ENCODE assay signal across 14 cellular contexts in genomic region chr4:8473198-8473919, GRCh38. TPM values are rescaled to one million over a fixed set of nuclear protein-coding genes. Genes with fewer than 3 reads are reported as not detected.
DNase-seq lines count a peak whose midpoint lies in the region; ATAC-seq and TF ChIP-seq lines count a peak whose summit lies in the region.
"Had no signal": no experiment of that assay in that cellular context is flagged by ENCODE, and none has a peak within 500 bp of the region (broad histone marks: within the 10 kb centered on the region; RNA-seq: fewer than 3 reads in every experiment).

No MANE protein-coding gene starts in this region.

- WGBS in prostate gland = 79% methylated on average over 19 of the region's 23 CpGs
- 88 to 93% (median 91%) methylated on average over 14 to 23 of the region's 23 CpGs for WGBS in spleen, 5 donors

- peaks cover 3% of the 10 kb centered on the region for H3K4me1 Mint-ChIP-seq in T-helper 17 cell

- ATAC-seq in T-helper 17 cell (no peak), GM21367 (IDR thresholded peaks at IDR 0.05; ENCODE audit: unreplicated experiment) (no peak)

- H3K27ac ChIP-seq in prostate gland (peak overlapping the region; percentile 31 to 55), spleen (peak overlapping the region in 1 of 8 donors; percentile 24)
- H3K27ac ChIP-seq: VCaP had no signal

- H3K9me3 ChIP-seq in T-helper 17 cell (ENCODE audit: control insufficient read depth, low read length, poor library complexity, severe bottlenecking) = no peaks in the 10 kb centered on the region
- H3K9me3 ChIP-seq in prostate gland = no peaks in the 10 kb centered on the region
- no peaks in the 10 kb centered on the region for H3K9me3 ChIP-seq in spleen

- no peaks in the 10 kb centered on the region for H3K27me3 ChIP-seq in prostate gland (replicated peaks; ENCODE audit: insufficient read depth)
- H3K27me3 ChIP-seq in spleen (replicated peaks in 1 of 7) = no peaks in the 10 kb centered on the region

- TF ChIP-seq CTCF in AG09319 (IDR thresholded peaks at IDR 0.05; ENCODE audit: low read depth, low read length) (peak; percentile 25), prostate gland (IDR thresholded peaks at IDR 0.05) (peak in 1 of 4 experiments; percentile 12), spleen (IDR thresholded peaks at IDR 0.05 in 8 of 11, conservative IDR thresholded peaks at IDR 0.05 in 3 of 11) (no peak)

- peak overlapping the region; percentile 89 for H3K27ac Mint-ChIP-seq in T-helper 17 cell
- H3K27ac Mint-ChIP-seq: B cell, memory B cell had no signal

- H3K27me3 Mint-ChIP-seq in T-helper 17 cell = no peaks in the 10 kb centered on the region
- H3K27me3 Mint-ChIP-seq: B cell, memory B cell had no signal

- H3K36me3 ChIP-seq in prostate gland (peaks cover 0 to 9% of the 10 kb centered on the region in 2 donors), spleen (peaks cover 0 to 90% (median 38%) of the 10 kb centered on the region in 6 donors)

- intact Hi-C loops in head of caudate nucleus (cut with DNase I) = no loop called here
- intact Hi-C loops in prostate gland (cut with DNase I) = loop anchor here (5.0 kb wide), 2 partner anchors 34 to 74 kb away; no protein-coding TSS in a partner anchor
- intact Hi-C loops in spleen (cut with DNase I; ENCODE audit: low total_unique reads) = no loop called here

- no peak overlapping the region for H3K4me3 ChIP-seq in prostate gland
- no peak overlapping the region for H3K4me3 ChIP-seq in spleen

- no peaks in the 10 kb centered on the region for H3K4me1 ChIP-seq in prostate gland (replicated peaks)
- peaks cover 0 to 7% (median 0%) of the 10 kb centered on the region in 6 donors for H3K4me1 ChIP-seq in spleen

- no peak overlapping the region for H3K4me3 Mint-ChIP-seq in T-helper 17 cell
- H3K4me3 Mint-ChIP-seq: B cell, memory B cell had no signal

- TF ChIP-seq POLR2A in prostate gland (IDR thresholded peaks at IDR 0.05) (no peak), spleen (IDR thresholded peaks at IDR 0.05) (no peak)

- H3K36me3 Mint-ChIP-seq in T-helper 17 cell (ENCODE audit: low read depth) = no peaks in the 10 kb centered on the region

- DNase-seq in AG09319 (ENCODE audit: extremely low read depth, low read depth) (peak; percentile 5), T-helper 17 cell (no peak), head of caudate nucleus (peak in 25 of 42 donors; percentile 16 to 78 (median 41)), prostate gland (ENCODE audit: low spot score) (no peak), OCI-M2 (lab: John Stamatoyannopoulos, UW; ENCODE audit: unreplicated experiment) (no peak), spleen (no peak), occipital lobe (lab: John Stamatoyannopoulos, UW) (no peak)
- DNase-seq: cerebellar nuclear complex; NCI-H2227 treated with DMSO at 0.1 percent for 48 hours; stimulated activated CD4-positive, alpha-beta T cell treated with anti-CD3 and anti-CD28 coated beads, Interleukin-15, amount 100 ng/mL, for 24 hours had no signal

RNA-seq across cellular contexts. Expression of gene TRMT44, which starts 32.8 kb away (rescaled TPM):
- total RNA-seq in T-helper 17 cell (10 to 100 TPM; 20.4 to 32.7 TPM), prostate gland (10 to 100 TPM; 35.2 to 63.9 TPM), spleen (10 to 100 TPM; 18.9 to 28.3 (median 25.2) TPM), occipital lobe (18.9 TPM)
- 1 to 10 TPM; 5.7 to 8.0 (median 5.9) TPM for polyA plus RNA-seq in spleen

RNA-seq across cellular contexts. Expression of gene ACOX3, which starts 32.8 kb away (rescaled TPM):
- 10 to 100 TPM in 1 of 2 donors, 1 to 10 TPM in 1; 9.6 to 11.3 TPM for total RNA-seq in T-helper 17 cell
- total RNA-seq in prostate gland = 10 to 100 TPM; 65.7 to 75.4 TPM
- total RNA-seq in spleen = 10 to 100 TPM; 16.1 to 26.5 (median 21.7) TPM
- polyA plus RNA-seq in spleen = 10 to 100 TPM; 11.3 to 16.1 (median 15.0) TPM
- total RNA-seq in occipital lobe = 34.9 TPM

Comparison
In these comparisons a context has a peak if more than half of its experiments do, and no peak if none do; other contexts are left out.
1. DNase-seq: peak in AG09319 (single experiment) and head of caudate nucleus (25 of 42); none in T-helper 17 cell (0 of 3), prostate gland (single experiment), OCI-M2 (single experiment), spleen (single experiment) and occipital lobe (single experiment).